14 cellular contexts compared by ENCODE assay signal in the genomic region with DNA sequence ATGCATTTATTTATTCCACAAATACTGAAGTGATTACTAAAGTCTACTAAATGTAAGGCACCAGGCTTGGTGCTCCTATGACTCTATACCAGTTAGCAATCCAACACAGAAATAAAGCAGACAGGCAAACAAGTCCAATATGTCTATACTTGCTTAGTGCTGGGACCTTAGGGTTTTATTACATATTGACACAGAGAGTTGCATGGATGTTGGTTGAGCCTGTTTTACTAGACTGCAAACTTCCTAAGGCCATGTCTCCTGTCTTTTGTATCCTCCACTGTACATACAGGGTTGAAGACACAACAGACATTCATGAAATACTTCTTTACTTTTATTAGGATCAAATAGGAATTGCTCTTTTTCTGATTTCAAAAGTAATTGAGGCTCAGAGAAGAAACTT.
DNase-seq lines count a peak whose midpoint lies in the region; ATAC-seq and TF ChIP-seq lines count a peak whose summit lies in the region.
"Had no signal": no experiment of that assay in that cellular context is flagged by ENCODE, and none has a peak within 500 bp of the region (broad histone marks: within the 10 kb centered on the region; RNA-seq: fewer than 3 reads in every experiment).

No MANE protein-coding gene starts in this region.

- H3K9me3 ChIP-seq in PC-3 (ENCODE audit: low read length), result no peaks in the 10 kb centered on the region

- intact Hi-C loops in PC-3 (cut with micrococcal nuclease), result no loop called here
- intact Hi-C loops in dorsolateral prefrontal cortex (cut with DNase I), result no loop called here
- intact Hi-C loops in activated naive CD4-positive, alpha-beta T cell treated with anti-CD3 and anti-CD28 coated beads for 36 hours (cut with micrococcal nuclease), result no loop called here

- H3K4me1 Mint-ChIP-seq in activated naive CD4-positive, alpha-beta T cell treated with anti-CD3 and anti-CD28 coated beads for 36 hours (ENCODE audit: low read depth), result no peaks in the 10 kb centered on the region
- H3K4me1 Mint-ChIP-seq: CD14-positive monocyte, IgD-negative memory B cell had no signal

- H3K4me1 ChIP-seq in PC-3 (ENCODE audit: insufficient read depth, low read length), result no peaks in the 10 kb centered on the region

- no peak overlapping the region for H3K9ac ChIP-seq in PC-3 (ENCODE audit: low read length)
- H3K9ac ChIP-seq: GM23248 had no signal

- H2AFZ ChIP-seq in PC-3 (ENCODE audit: low read length), result no peak overlapping the region
- H2AFZ ChIP-seq: GM23248 had no signal

- DNase-seq in DMS53 (lab: John Stamatoyannopoulos, UW) (peak; percentile 4), DMS53 treated with DMSO at 0.1 percent for 48 hours (lab: John Stamatoyannopoulos, UW; ENCODE audit: unreplicated experiment) (no peak), PC-3 (peak; percentile 25), dorsolateral prefrontal cortex (no peak)
- no peak for DNase-seq in activated naive CD4-positive, alpha-beta T cell treated with anti-CD3 and anti-CD28 coated beads for 36 hours
- DNase-seq: CD8-positive, alpha-beta T cell; COR-L47; GM23248 had no signal

- no peaks in the 10 kb centered on the region for H4K20me1 ChIP-seq in PC-3 (ENCODE audit: low read length)

- H3K36me3 Mint-ChIP-seq in activated naive CD4-positive, alpha-beta T cell treated with anti-CD3 and anti-CD28 coated beads for 36 hours (ENCODE audit: low read depth), result no peaks in the 10 kb centered on the region
- H3K36me3 Mint-ChIP-seq: CD14-positive monocyte; CD8-positive, alpha-beta T cell had no signal

- no TSS peak for BruUV-seq in PC-3 (replicated peaks; lab: Mats Ljungman, UMichigan)

- no peak for TF ChIP-seq CTCF in PC-3 (conservative IDR thresholded peaks at IDR 0.05; ENCODE audit: low read depth, low read length)
- no peak for TF ChIP-seq CTCF in dorsolateral prefrontal cortex (IDR thresholded peaks at IDR 0.05 in 54 of 56, conservative IDR thresholded peaks at IDR 0.05 in 2 of 56; ENCODE audit: low read depth in 1 of 56, partially characterized antibody in 56 of 56)

- H3K9me2 ChIP-seq in PC-3 (replicated peaks; ENCODE audit: low read length), result no peaks in the 10 kb centered on the region

- no peak overlapping the region for H3K4me3 Mint-ChIP-seq in activated naive CD4-positive, alpha-beta T cell treated with anti-CD3 and anti-CD28 coated beads for 36 hours
- H3K4me3 Mint-ChIP-seq: CD14-positive monocyte; CD8-positive, alpha-beta T cell; IgD-negative memory B cell had no signal

- H3K4me3 ChIP-seq in PC-3 (ENCODE audit: low read length), result no peak overlapping the region
- H3K4me3 ChIP-seq in dorsolateral prefrontal cortex, result no peak overlapping the region
- H3K4me3 ChIP-seq: GM23248 had no signal

- H3K27ac ChIP-seq in PC-3 (ENCODE audit: low read length) (no peak overlapping the region), dorsolateral prefrontal cortex (no peak overlapping the region)
- H3K27ac ChIP-seq: 22Rv1, GM23248 had no signal

- H3F3A ChIP-seq in PC-3 (ENCODE audit: low read length, unreplicated experiment), result no peaks in the 10 kb centered on the region

- no peaks in the 10 kb centered on the region for H3K9me3 Mint-ChIP-seq in activated naive CD4-positive, alpha-beta T cell treated with anti-CD3 and anti-CD28 coated beads for 36 hours
- H3K9me3 Mint-ChIP-seq: CD8-positive, alpha-beta T cell; IgD-negative memory B cell had no signal

- H3K36me3 ChIP-seq in PC-3 (ENCODE audit: low read depth, low read length), result no peaks in the 10 kb centered on the region

- H3K27me3 ChIP-seq in PC-3 (ENCODE audit: low read length) (no peaks in the 10 kb centered on the region), dorsolateral prefrontal cortex (peaks cover 0 to 5% (median 0%) of the 10 kb centered on the region in 45 donors)

- CTCF ChIA-PET in PC-3 (lab: Charles Lee), result no interaction called here
- CTCF ChIA-PET in activated naive CD4-positive, alpha-beta T cell treated with anti-CD3 and anti-CD28 coated beads for 36 hours (lab: Charles Lee), result no interaction called here

- H3K27me3 Mint-ChIP-seq in activated naive CD4-positive, alpha-beta T cell treated with anti-CD3 and anti-CD28 coated beads for 36 hours (ENCODE audit: low read depth), result peaks cover 21% of the 10 kb centered on the region

- POLR2A ChIA-PET in PC-3 (lab: Charles Lee; ENCODE audit: unreplicated experiment), result no interaction called here

- no peak overlapping the region for H3K27ac Mint-ChIP-seq in activated naive CD4-positive, alpha-beta T cell treated with anti-CD3 and anti-CD28 coated beads for 36 hours
- H3K27ac Mint-ChIP-seq: CD14-positive monocyte; CD8-positive, alpha-beta T cell; IgD-negative memory B cell had no signal

- H3K4me2 ChIP-seq in PC-3 (ENCODE audit: low read length), result no peak overlapping the region

- ATAC-seq in PC-3, result peak; percentile 40
- ATAC-seq in esophagus mucosa, result peak; percentile 90
- no peak for ATAC-seq in GM19463 (IDR thresholded peaks at IDR 0.05; ENCODE audit: unreplicated experiment)
- ATAC-seq: CD8-positive, alpha-beta T cell; HCT116 had no signal

- H3K79me2 ChIP-seq in PC-3 (ENCODE audit: low read length), result no peaks in the 10 kb centered on the region

Comparison
In these comparisons a context has a peak if more than half of its experiments do, and no peak if none do; other contexts are left out.
1. DNase-seq: peak in DMS53 (single experiment) and PC-3 (single experiment); none in DMS53 treated with DMSO at 0.1 percent for 48 hours (single experiment), dorsolateral prefrontal cortex (0 of 10) and activated naive CD4-positive, alpha-beta T cell treated with anti-CD3 and anti-CD28 coated beads for 36 hours (single experiment).